10 cellular contexts compared by ENCODE assay signal in genomic region chr18:3251249-3251962, GRCh38. TPM values are rescaled to one million over a fixed set of nuclear protein-coding genes. Genes with fewer than 3 reads are reported as not detected.
DNase-seq lines count a peak whose midpoint lies in the region; ATAC-seq, FAIRE-seq and TF ChIP-seq lines count a peak whose summit lies in the region.
"Had no signal": no experiment of that assay in that cellular context is flagged by ENCODE, and none has a peak within 500 bp of the region (broad histone marks: within the 10 kb centered on the region; RNA-seq: fewer than 3 reads in every experiment).

No MANE protein-coding gene starts in this region.

- DNase-seq in SJSA1 (ENCODE audit: low read depth in 1 of 2, low spot score in 2 of 2) (peak in 1 of 2 experiments; percentile 64), epithelial cell of prostate (ENCODE audit: low read depth, low spot score) (no peak), psoas muscle (no peak), NCI-H748 (lab: John Stamatoyannopoulos, UW; ENCODE audit: unreplicated experiment) (no peak), DMS79 treated with DMSO at 0.1 percent for 48 hours (lab: John Stamatoyannopoulos, UW) (no peak)
- DNase-seq in stimulated activated naive CD4-positive, alpha-beta T cell (lab: John Stamatoyannopoulos, UW), result no peak
- DNase-seq: NCI-H1092 treated with DMSO at 0.1 percent for 48 hours, SJCRH30 had no signal

- no peak for TF ChIP-seq CTCF in psoas muscle (IDR thresholded peaks at IDR 0.05)

- 12 to 20% (median 14%) methylated on average over 8 of the region's 8 CpGs for WGBS in psoas muscle, 3 donors

- FAIRE-seq in G401.6 (lab: Jason Lieb, UNC), result peak; percentile 3

- H3K27ac ChIP-seq in SJSA1 (peak overlapping the region; percentile 99), epithelial cell of prostate (peak overlapping the region; percentile 96), psoas muscle (peak overlapping the region; percentile 99)

- intact Hi-C loops in psoas muscle (cut with DNase I), result no loop called here

- H3K4me3 ChIP-seq in SJSA1 (peak overlapping the region; percentile 1; the same call in 1 of the 2 replicates), psoas muscle (peak overlapping the region; percentile 85)
- H3K4me3 ChIP-seq: SJCRH30 had no signal

- H3K36me3 ChIP-seq in SJSA1 (peaks cover 71% of the 10 kb centered on the region), psoas muscle (ENCODE audit: insufficient read depth in 1 of 2, low read depth in 1 of 2) (peaks cover 16 to 43% of the 10 kb centered on the region in 2 donors)

- H3K27me3 ChIP-seq in SJSA1 (replicated peaks), result no peaks in the 10 kb centered on the region
- H3K27me3 ChIP-seq in psoas muscle (ENCODE audit: insufficient read depth in 3 of 3, low read length in 2 of 3), result no peaks in the 10 kb centered on the region
- H3K27me3 ChIP-seq: SJCRH30 had no signal

- H3K4me1 ChIP-seq in SJSA1 (replicated peaks) (peaks cover 71% of the 10 kb centered on the region), psoas muscle (peaks cover 64% of the 10 kb centered on the region)

- H3K9me3 ChIP-seq in SJSA1 (replicated peaks), result no peaks in the 10 kb centered on the region
- no peaks in the 10 kb centered on the region for H3K9me3 ChIP-seq in psoas muscle
- H3K9me3 ChIP-seq: SJCRH30 had no signal

- ATAC-seq in psoas muscle (peak in 3 of 4 donors; percentile 15 to 43 (median 38)), GM21576 (IDR thresholded peaks at IDR 0.05; ENCODE audit: unreplicated experiment) (no peak)

RNA-seq across cellular contexts. Expression of gene MYL12A, which starts 3.8 kb away (rescaled TPM):
- total RNA-seq in SJSA1 (2014; rRNA removed; shearing (Covaris generic)), result 1,425 and 1,642 TPM in 2 replicates
- 1,000 to 10,000 TPM in 3 of 4 donors, 100 to 1,000 TPM in 1; 995 to 3,547 (median 2,203) TPM for total RNA-seq in psoas muscle
- polyA plus RNA-seq in psoas muscle, result 1,000 to 10,000 TPM in 2 of 3 donors, 100 to 1,000 TPM in 1; 957 to 3,920 (median 1,327) TPM

RNA-seq across cellular contexts. Expression of gene MYL12B, which starts 10.5 kb away (rescaled TPM):
- total RNA-seq in SJSA1 (2014; rRNA removed; shearing (Covaris generic)), result 561 and 830 TPM in 2 replicates
- 100 to 1,000 TPM; 163 to 212 (median 180) TPM for total RNA-seq in psoas muscle
- polyA plus RNA-seq in psoas muscle, result 100 to 1,000 TPM; 193 to 243 (median 240) TPM

RNA-seq across cellular contexts. Expression of gene MYOM1, which starts 31.6 kb away (rescaled TPM):
- total RNA-seq in SJSA1 (2014; rRNA removed; shearing (Covaris generic)), result not detected in 2 replicates
- total RNA-seq in psoas muscle, result 100 to 1,000 TPM; 388 to 842 (median 567) TPM
- 100 to 1,000 TPM in 2 of 3 donors, 10 to 100 TPM in 1; 54.8 to 209 (median 117) TPM for polyA plus RNA-seq in psoas muscle

Comparison
In these comparisons a context has a peak if more than half of its experiments do, and no peak if none do; other contexts are left out.
1. RNA of gene MYOM1, which starts 31.6 kb away (total RNA-seq): 388 to 842 TPM in psoas muscle; not detected in SJSA1; every median in the first group is over 100 times any median in the second.
2. Peak in every context shown above with its lines, with median percentiles within 50 percentile points of each other: H3K27ac ChIP-seq.